8 cellular contexts compared by ENCODE assay signal in the genomic region with DNA sequence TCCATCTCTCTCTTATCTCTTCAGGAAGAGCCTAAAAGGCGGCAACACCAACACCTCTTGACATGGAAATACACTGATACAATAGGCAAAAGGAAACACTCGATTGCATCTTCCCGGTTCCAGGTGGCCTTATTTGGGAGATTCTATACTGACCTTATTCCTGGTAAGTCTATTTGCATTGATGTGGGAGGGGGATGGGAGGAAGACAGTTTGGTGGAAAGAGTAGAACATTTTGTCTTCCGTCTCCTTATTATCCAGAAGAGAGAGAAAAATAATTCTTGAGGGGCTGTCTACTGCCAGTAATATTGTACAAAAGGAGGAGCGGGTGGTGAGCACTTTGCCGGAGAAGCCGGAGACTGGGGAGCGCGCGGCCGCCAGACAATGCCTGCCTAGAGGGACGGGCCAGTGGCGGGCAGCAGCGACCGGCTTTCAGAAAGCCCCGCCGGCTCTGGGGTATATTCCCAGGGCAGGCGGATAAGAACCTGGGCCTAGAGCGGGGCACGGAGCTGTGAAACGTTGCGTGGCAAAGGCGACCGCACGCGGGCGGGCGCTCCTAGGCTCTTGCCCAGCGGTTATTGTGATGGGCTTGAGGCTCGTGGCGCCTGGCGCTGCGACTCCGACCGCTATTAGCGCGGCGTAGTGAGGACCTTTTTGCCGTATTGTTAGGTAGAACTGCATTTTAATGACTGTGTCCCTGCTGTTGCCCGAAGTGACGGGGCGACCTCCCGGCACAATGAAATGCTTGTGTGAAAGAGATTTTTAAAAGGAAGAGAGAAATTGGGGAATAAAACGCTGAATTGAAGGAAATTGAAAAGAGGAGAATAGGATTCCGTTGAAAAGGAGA. TPM values are rescaled to one million over a fixed set of nuclear protein-coding genes. Genes with fewer than 3 reads are reported as not detected.
A peak's percentile ranks its signal among the peaks of the same experiment; 100 is the strongest.
DNase-seq lines count a peak whose midpoint lies in the region; TF ChIP-seq lines count a peak whose summit lies in the region.

No MANE protein-coding gene starts in this region.

- H3K9me3 ChIP-seq in NT2/D1 (ENCODE audit: insufficient read depth, low read length) = peaks cover 18% of the 10 kb centered on the region

- DNase-seq in NT2/D1 (ENCODE audit: low read depth, low spot score) (no peak), epithelial cell of esophagus (ENCODE audit: low read depth) (peak; percentile 35), posterior vena cava (ENCODE audit: low spot score) (peak; percentile 79), cerebellar nuclear complex (lab: John Stamatoyannopoulos, UW) (no peak), HCEC 1CT (no peak), NCI-H1048 (lab: John Stamatoyannopoulos, UW) (no peak), GDM1 (lab: John Stamatoyannopoulos, UW) (no peak)

- peaks cover 93% of the 10 kb centered on the region for H3K27me3 ChIP-seq in NT2/D1 (ENCODE audit: insufficient read depth, insufficient read length)

- TF ChIP-seq CTCF in epithelial cell of esophagus (IDR thresholded peaks at IDR 0.05; ENCODE audit: insufficient read depth, low read depth, low read length, missing control alignments) = no peak

- peaks cover 1% of the 10 kb centered on the region for H3K4me1 ChIP-seq in NT2/D1 (ENCODE audit: insufficient read depth, insufficient read length)

- H3K36me3 ChIP-seq in NT2/D1 (ENCODE audit: insufficient read depth, insufficient read length, low read length) = no peaks in the 10 kb centered on the region

- H3K4me3 ChIP-seq in GM08714 (ENCODE audit: low read length) (peak overlapping the region; percentile 7), NT2/D1 (ENCODE audit: insufficient read length, low read depth) (peak overlapping the region; percentile 22), epithelial cell of esophagus (ENCODE audit: low read length) (peak overlapping the region; percentile 19)

- intact Hi-C loops in posterior vena cava (cut with DNase I) = no loop called here

- H3K9ac ChIP-seq in NT2/D1 (ENCODE audit: insufficient read length, low read depth) = no peak overlapping the region

RNA-seq across cellular contexts. Expression of gene PRDM8, which starts 0.5 kb away (rescaled TPM):
- 1 to 10 TPM; 4.8 to 5.3 TPM for total RNA-seq in posterior vena cava

Comparison
In these comparisons a context has a peak if more than half of its experiments do, and no peak if none do; other contexts are left out.
1. DNase-seq: peak in epithelial cell of esophagus (single experiment) and posterior vena cava (single experiment); none in NT2/D1 (single experiment), cerebellar nuclear complex (0 of 2), HCEC 1CT (single experiment), NCI-H1048 (single experiment) and GDM1 (single experiment).
2. Peak in every context shown above with its lines, with median percentiles within 50 percentile points of each other: H3K4me3 ChIP-seq.